Comparison of ENCODE assay signal across 8 cellular contexts in the genomic region with DNA sequence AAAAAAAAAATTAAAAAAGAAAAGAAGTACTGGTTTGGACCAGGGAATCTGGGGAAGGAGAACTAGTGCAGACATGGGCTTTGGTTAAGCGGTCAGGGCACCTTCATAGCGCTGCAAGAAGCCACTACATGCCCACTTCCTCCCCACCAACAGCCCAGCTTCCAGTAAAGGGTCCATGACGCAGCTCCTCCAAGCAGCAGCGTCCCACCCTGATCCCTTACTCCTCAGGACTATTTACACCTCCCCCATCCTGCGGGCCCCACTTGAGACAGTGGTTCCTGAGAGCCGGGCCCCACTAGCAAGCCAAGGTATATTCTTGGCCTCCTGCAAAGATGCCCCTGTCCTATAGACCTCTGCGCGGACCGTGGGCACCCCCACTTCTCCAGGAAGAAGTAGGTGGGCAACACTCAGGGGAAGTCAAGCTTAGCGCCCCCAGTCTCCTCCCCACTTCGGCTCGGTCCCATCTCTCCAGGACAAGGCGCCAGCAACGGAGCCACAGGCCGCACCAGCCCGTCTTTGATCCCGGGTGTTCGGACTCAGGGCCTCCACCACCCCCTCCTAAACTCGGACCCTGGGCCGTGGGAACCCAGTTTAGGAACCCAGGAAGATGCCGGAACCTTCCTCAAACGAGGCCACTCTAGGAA. TPM values are rescaled to one million over a fixed set of nuclear protein-coding genes. Genes with fewer than 3 reads are reported as not detected.
A peak's percentile ranks its signal among the peaks of the same experiment; 100 is the strongest.
DNase-seq lines count a peak whose midpoint lies in the region; ATAC-seq lines count a peak whose summit lies in the region.

No MANE protein-coding gene starts in this region.

- peaks cover 23% of the 10 kb centered on the region for H3K36me3 Mint-ChIP-seq in activated CD4-positive, alpha-beta memory T cell treated with anti-CD3 and anti-CD28 coated beads, Interleukin-2, amount 10 ng/mL, durations not matched to agents 7 days and 5 days (ENCODE audit: low read depth)

- no peaks in the 10 kb centered on the region for H3K9me3 Mint-ChIP-seq in activated CD4-positive, alpha-beta memory T cell treated with anti-CD3 and anti-CD28 coated beads, Interleukin-2, amount 10 ng/mL, durations not matched to agents 7 days and 5 days

- DNase-seq in stimulated activated CD4-positive, alpha-beta T cell treated with anti-CD3 and anti-CD28 coated beads, Interleukin-2, amount 100 ng/mL, for 48 hours = peak; percentile 15 to 31
- DNase-seq in stimulated activated CD4-positive, alpha-beta T cell treated with anti-CD3 and anti-CD28 coated beads, Interleukin-4, amount 100 ng/mL, for 1 hour = no peak
- DNase-seq in activated CD4-positive, alpha-beta memory T cell treated with anti-CD3 and anti-CD28 coated beads, Interleukin-2, amount 10 ng/mL, durations not matched to agents 7 days and 5 days = peak; percentile 46
- DNase-seq in left ventricle myocardium superior = peak; percentile 58
- peak in 2 of 3 experiments; percentile 20 to 33 for DNase-seq in stimulated activated CD4-positive, alpha-beta T cell treated with anti-CD3 and anti-CD28 coated beads, TNF-alpha, amount 100 ng/mL, for 4 hours (ENCODE audit: low read depth in 3 of 3)
- no peak for DNase-seq in NK-92 (lab: John Stamatoyannopoulos, UW; ENCODE audit: unreplicated experiment)
- DNase-seq in HPDE6-E6E7 (ENCODE audit: extremely low spot score) = no peak

- ATAC-seq in left ventricle myocardium superior = no peak
- ATAC-seq in GM21786 (IDR thresholded peaks at IDR 0.05; ENCODE audit: unreplicated experiment) = no peak

- intact Hi-C loops in left ventricle myocardium superior (cut with micrococcal nuclease) = no loop called here

- CTCF ChIA-PET in activated CD4-positive, alpha-beta memory T cell treated with anti-CD3 and anti-CD28 coated beads, Interleukin-2, amount 10 ng/mL, durations not matched to agents 7 days and 5 days (lab: Charles Lee) = interaction anchor here (0.6 to 3.9 kb wide), 17 partner anchors 9 to 558 kb away, joined by 3 to 34 read pairs (median 5); a partner anchor contains a TSS

- POLR2A ChIA-PET in activated CD4-positive, alpha-beta memory T cell treated with anti-CD3 and anti-CD28 coated beads, Interleukin-2, amount 10 ng/mL, durations not matched to agents 7 days and 5 days (lab: Charles Lee) = interaction anchor here (0.6 to 3.8 kb wide), 23 partner anchors 10 to 272 kb away, joined by 3 to 49 read pairs (median 5); a partner anchor contains a TSS

- peak overlapping the region; percentile 96 for H3K4me3 Mint-ChIP-seq in activated CD4-positive, alpha-beta memory T cell treated with anti-CD3 and anti-CD28 coated beads, Interleukin-2, amount 10 ng/mL, durations not matched to agents 7 days and 5 days

- peaks cover 26% of the 10 kb centered on the region for H3K4me1 Mint-ChIP-seq in activated CD4-positive, alpha-beta memory T cell treated with anti-CD3 and anti-CD28 coated beads, Interleukin-2, amount 10 ng/mL, durations not matched to agents 7 days and 5 days

- H3K27ac Mint-ChIP-seq in activated CD4-positive, alpha-beta memory T cell treated with anti-CD3 and anti-CD28 coated beads, Interleukin-2, amount 10 ng/mL, durations not matched to agents 7 days and 5 days = peak overlapping the region; percentile 95

- peaks cover 3% of the 10 kb centered on the region for H3K27me3 Mint-ChIP-seq in activated CD4-positive, alpha-beta memory T cell treated with anti-CD3 and anti-CD28 coated beads, Interleukin-2, amount 10 ng/mL, durations not matched to agents 7 days and 5 days

RNA-seq across cellular contexts. Expression of a gene that starts 0.9 kb away (rescaled TPM):
- total RNA-seq in activated CD4-positive, alpha-beta memory T cell treated with anti-CD3 and anti-CD28 coated beads, Interleukin-2, amount 10 ng/mL, durations not matched to agents 7 days and 5 days = 10 to 100 TPM; 78.4 to 86.1 TPM
- 22.0 TPM for total RNA-seq in left ventricle myocardium superior

RNA-seq across cellular contexts. Expression of a gene that starts 8.4 kb away (rescaled TPM):
- 100 to 1,000 TPM; 106 to 107 TPM for total RNA-seq in activated CD4-positive, alpha-beta memory T cell treated with anti-CD3 and anti-CD28 coated beads, Interleukin-2, amount 10 ng/mL, durations not matched to agents 7 days and 5 days
- total RNA-seq in left ventricle myocardium superior = 30.4 TPM

RNA-seq across cellular contexts. Expression of a gene that starts 39.7 kb away (rescaled TPM):
- total RNA-seq in activated CD4-positive, alpha-beta memory T cell treated with anti-CD3 and anti-CD28 coated beads, Interleukin-2, amount 10 ng/mL, durations not matched to agents 7 days and 5 days = 10 to 100 TPM in 1 of 2 experiments, 1 to 10 TPM in 1; 9.9 to 11.7 TPM
- total RNA-seq in left ventricle myocardium superior = 4.8 TPM

RNA-seq across cellular contexts. Expression of a gene that starts 49.1 kb away (rescaled TPM):
- total RNA-seq in activated CD4-positive, alpha-beta memory T cell treated with anti-CD3 and anti-CD28 coated beads, Interleukin-2, amount 10 ng/mL, durations not matched to agents 7 days and 5 days = 10 to 100 TPM; 63.2 to 65.0 TPM
- total RNA-seq in left ventricle myocardium superior = 49.3 TPM

Comparison
In these comparisons a context has a peak if more than half of its experiments do, and no peak if none do; other contexts are left out.
1. DNase-seq: peak in stimulated activated CD4-positive, alpha-beta T cell treated with anti-CD3 and anti-CD28 coated beads, Interleukin-2, amount 100 ng/mL, for 48 hours (2 of 2), activated CD4-positive, alpha-beta memory T cell treated with anti-CD3 and anti-CD28 coated beads, Interleukin-2, amount 10 ng/mL, durations not matched to agents 7 days and 5 days (single experiment), left ventricle myocardium superior (single experiment) and stimulated activated CD4-positive, alpha-beta T cell treated with anti-CD3 and anti-CD28 coated beads, TNF-alpha, amount 100 ng/mL, for 4 hours (2 of 3); none in stimulated activated CD4-positive, alpha-beta T cell treated with anti-CD3 and anti-CD28 coated beads, Interleukin-4, amount 100 ng/mL, for 1 hour (single experiment), NK-92 (single experiment) and HPDE6-E6E7 (single experiment).